In the genomic region with DNA sequence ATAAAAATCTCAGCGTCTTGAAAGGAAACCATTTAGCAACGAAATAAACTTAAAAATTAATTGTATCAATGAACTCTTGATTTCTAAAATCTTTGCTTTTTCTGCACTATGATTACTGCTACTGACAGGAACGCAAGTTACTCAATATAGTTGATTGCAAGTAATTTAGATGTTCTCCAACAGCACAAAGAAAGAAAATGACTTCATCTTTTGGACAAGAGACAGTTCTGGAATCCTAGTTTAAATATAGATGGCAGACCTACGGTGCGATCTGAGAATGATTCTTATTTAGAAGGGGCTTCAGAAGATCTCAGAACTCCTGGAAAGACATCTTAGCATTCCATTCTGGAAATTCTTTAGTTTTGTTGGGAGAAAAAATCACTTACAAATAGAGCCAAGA, we compare ENCODE assay signal across 1 cellular context.
TF ChIP-seq lines count a peak whose summit lies in the region.

No MANE protein-coding gene starts in this region.

TF ChIP-seq in GM23338, 12 proteins besides CTCF, POLR2A, EP300 and RAD21 (continued from another document):
- TF ChIP-seq REST (IDR thresholded peaks at IDR 0.05; ENCODE audit: unreplicated experiment) (no peak), JUNB (IDR thresholded peaks at IDR 0.05; ENCODE audit: unreplicated experiment) (no peak), CREB1 (CRISPR knock-in tag; IDR thresholded peaks at IDR 0.05; ENCODE audit: low read depth) (no peak)
